11 cellular contexts compared by ENCODE assay signal in genomic region chr16:29813644-29814562, GRCh38. TPM values are rescaled to one million over a fixed set of nuclear protein-coding genes. Genes with fewer than 3 reads are reported as not detected.
A peak's percentile ranks its signal among the peaks of the same experiment; 100 is the strongest.
DNase-seq lines count a peak whose midpoint lies in the region; ATAC-seq and TF ChIP-seq lines count a peak whose summit lies in the region.
"Had no signal": no experiment of that assay in that cellular context is flagged by ENCODE, and none has a peak within 500 bp of the region (broad histone marks: within the 10 kb centered on the region; RNA-seq: fewer than 3 reads in every experiment).

No MANE protein-coding gene starts in this region.

- intact Hi-C loops in Caco-2 (cut with micrococcal nuclease; ENCODE audit: unreplicated experiment), result loop anchor here (10.0 kb wide), 1 partner anchor 181 kb away; the partner anchor contains the start of genes HIRIP3 and INO80E
- intact Hi-C loops in ovary (cut with DNase I), result loop anchor here in 3 of 4 donors (2.0 to 5.0 kb wide), 4 partner anchors 23 to 193 kb away; partner anchors contain the start of gene KIF22 (in 1 of the 3)

- H3K27me3 ChIP-seq in Caco-2 (replicated peaks; ENCODE audit: control insufficient read depth, insufficient read depth, low read length), result no peaks in the 10 kb centered on the region
- H3K27me3 ChIP-seq in endodermal cell (ENCODE audit: control insufficient read depth, insufficient read depth, low read length, poor library complexity, severe bottlenecking), result no peaks in the 10 kb centered on the region
- H3K27me3 ChIP-seq in ovary, result no peaks in the 10 kb centered on the region

- no TSS peak for BruUV-seq in Caco-2 (replicated peaks; lab: Mats Ljungman, UMichigan)

- H3K4me3 Mint-ChIP-seq in Caco-2 (ENCODE audit: unreplicated experiment) (peak overlapping the region; percentile 46), endodermal cell (peak overlapping the region; percentile 10)

- H3K9ac ChIP-seq in endodermal cell (ENCODE audit: extremely low read depth, low read length, poor library complexity, severe bottlenecking), result no peak overlapping the region

- H3K9me3 ChIP-seq in Caco-2 (no peaks in the 10 kb centered on the region), endodermal cell (ENCODE audit: control insufficient read depth, low read length) (no peaks in the 10 kb centered on the region), ovary (no peaks in the 10 kb centered on the region)

- H3K36me3 Mint-ChIP-seq in Caco-2 (ENCODE audit: insufficient read depth, unreplicated experiment), result peaks cover 64% of the 10 kb centered on the region
- peaks cover 20% of the 10 kb centered on the region for H3K36me3 Mint-ChIP-seq in endodermal cell (ENCODE audit: low read depth)

- H3K27me3 Mint-ChIP-seq in Caco-2 (ENCODE audit: insufficient read depth, unreplicated experiment), result no peaks in the 10 kb centered on the region
- H3K27me3 Mint-ChIP-seq in endodermal cell (ENCODE audit: insufficient read depth), result peaks cover 11% of the 10 kb centered on the region
- H3K27me3 Mint-ChIP-seq: stimulated activated memory B cell treated with anti-CD40 and anti-IgM and Interleukin-4, amounts not matched to agents 10 μg/mL and 1 μg/mL and 100 μg/mL, for 72 hours had no signal

- H3K4me1 Mint-ChIP-seq in Caco-2 (ENCODE audit: low read depth, unreplicated experiment), result peaks cover 37% of the 10 kb centered on the region
- H3K4me1 Mint-ChIP-seq in endodermal cell, result peaks cover 46% of the 10 kb centered on the region

- H3K27ac ChIP-seq in endodermal cell (ENCODE audit: low read depth, low read length), result peak overlapping the region; percentile 58
- H3K27ac ChIP-seq in ovary, result peak overlapping the region; percentile 2 to 89

- TF ChIP-seq POLR2A in ovary (IDR thresholded peaks at IDR 0.05), result no peak

- DNase-seq in Caco-2 (no peak), NCI-H69 (lab: John Stamatoyannopoulos, UW) (peak; percentile 27), endodermal cell (no peak), ovary (peak in 4 of 5 donors; percentile 37 to 52 (median 47))
- DNase-seq: left ventricle myocardium superior, NCI-H2227 treated with DMSO at 0.1 percent for 48 hours, small intestine had no signal

- H3K27ac Mint-ChIP-seq in Caco-2 (ENCODE audit: unreplicated experiment) (no peak overlapping the region), endodermal cell (no peak overlapping the region)

- POLR2A ChIA-PET in Caco-2 (lab: Charles Lee), result no interaction called here

- ATAC-seq in HG02970 (IDR thresholded peaks at IDR 0.05; ENCODE audit: low FRiP score, unreplicated experiment), result no peak
- no peak for ATAC-seq in HG03095 (IDR thresholded peaks at IDR 0.05; ENCODE audit: unreplicated experiment)
- ATAC-seq in HG02623 (IDR thresholded peaks at IDR 0.05; ENCODE audit: unreplicated experiment), result no peak
- ATAC-seq: left ventricle myocardium superior; stimulated activated memory B cell treated with anti-CD40 and anti-IgM and Interleukin-4, amounts not matched to agents 10 μg/mL and 1 μg/mL and 100 μg/mL, for 72 hours had no signal

- H3K4me3 ChIP-seq in Caco-2 (ENCODE audit: low read depth, low read length) (no peak overlapping the region), endodermal cell (ENCODE audit: low read length) (no peak overlapping the region), ovary (no peak overlapping the region)

- TF ChIP-seq EP300 in ovary (IDR thresholded peaks at IDR 0.05), result no peak

- peaks cover 4% of the 10 kb centered on the region for H3K36me3 ChIP-seq in Caco-2 (ENCODE audit: control insufficient read depth, insufficient read depth, low read length)
- H3K36me3 ChIP-seq in endodermal cell (ENCODE audit: control insufficient read depth, insufficient read depth, low read length), result peaks cover 29% of the 10 kb centered on the region
- no peaks in the 10 kb centered on the region for H3K36me3 ChIP-seq in ovary

- H3K4me1 ChIP-seq in Caco-2 (peaks cover 21% of the 10 kb centered on the region), endodermal cell (ENCODE audit: control insufficient read depth, insufficient read depth, low read length) (peaks cover 14% of the 10 kb centered on the region), ovary (ENCODE audit: insufficient read depth) (peaks cover 32% of the 10 kb centered on the region)

- TF ChIP-seq CTCF in Caco-2 (IDR thresholded peaks at IDR 0.05; ENCODE audit: insufficient read depth in 1 of 2, low read depth in 1 of 2, low read length in 1 of 2, severe bottlenecking in 1 of 2, unreplicated experiment in 1 of 2) (no peak), endodermal cell (conservative IDR thresholded peaks at IDR 0.05) (no peak), ovary (IDR thresholded peaks at IDR 0.05) (no peak)

- H3K9me3 Mint-ChIP-seq in Caco-2 (ENCODE audit: unreplicated experiment), result no peaks in the 10 kb centered on the region
- H3K9me3 Mint-ChIP-seq in endodermal cell, result no peaks in the 10 kb centered on the region
- H3K9me3 Mint-ChIP-seq: stimulated activated memory B cell treated with anti-CD40 and anti-IgM and Interleukin-4, amounts not matched to agents 10 μg/mL and 1 μg/mL and 100 μg/mL, for 72 hours had no signal

- WGBS in endodermal cell (ENCODE audit: insufficient coverage in 1 of 2, insufficient read length in 1 of 2), 2 experiments, result 70 to 72% methylated on average over 19 to 22 of the region's 24 CpGs
- WGBS in ovary, 3 donors, result 57 to 68% (median 64%) methylated on average over 22 to 24 of the region's 24 CpGs

- CTCF ChIA-PET in Caco-2 (lab: Charles Lee), result no interaction called here

RNA-seq across cellular contexts. Expression of gene PRRT2, which starts 1.9 kb away (rescaled TPM):
- total RNA-seq in Caco-2 (2022), result 3.6 and 3.9 TPM in 2 replicates
- 10 to 100 TPM in 1 of 2 donors, 1 to 10 TPM in 1; 8.2 to 15.7 TPM for total RNA-seq in endodermal cell
- 77.6 TPM for polyA plus RNA-seq in endodermal cell (2013, experiment 1 of 2)
- 65.0 TPM for polyA plus RNA-seq in endodermal cell (2013, experiment 2 of 2)
- 10 to 100 TPM; 26.0 to 64.5 (median 36.0) TPM for total RNA-seq in ovary
- polyA plus RNA-seq in ovary, result 10 to 100 TPM in 1 of 2 donors, 1 to 10 TPM in 1; 6.3 to 28.6 TPM

RNA-seq across cellular contexts. Expression of gene PAGR1, which starts 2.0 kb away (rescaled TPM):
- 31.4 and 33.0 TPM in 2 replicates for total RNA-seq in Caco-2 (2022)
- total RNA-seq in endodermal cell, result 10 to 100 TPM; 43.0 to 65.7 TPM
- 92.4 TPM for polyA plus RNA-seq in endodermal cell (2013, experiment 1 of 2)
- 77.4 TPM for polyA plus RNA-seq in endodermal cell (2013, experiment 2 of 2)
- 10 to 100 TPM; 41.3 to 83.6 (median 66.6) TPM for total RNA-seq in ovary
- 10 to 100 TPM; 13.9 to 63.3 TPM for polyA plus RNA-seq in ovary

RNA-seq across cellular contexts. Expression of gene MVP, which starts 6.4 kb away (rescaled TPM):
- 62.9 and 72.5 TPM in 2 replicates for total RNA-seq in Caco-2 (2022)
- total RNA-seq in endodermal cell, result 1 to 10 TPM; 3.0 to 8.0 TPM
- polyA plus RNA-seq in endodermal cell (2013, experiment 1 of 2), result 6.1 TPM
- polyA plus RNA-seq in endodermal cell (2013, experiment 2 of 2), result 4.1 TPM
- 100 to 1,000 TPM in 6 of 7 donors, 10 to 100 TPM in 1; 74.2 to 191 (median 138) TPM for total RNA-seq in ovary
- polyA plus RNA-seq in ovary, result 10 to 100 TPM; 56.4 to 93.3 TPM

RNA-seq across cellular contexts. Expression of gene MAZ, which starts 7.6 kb away (rescaled TPM):
- 299 and 317 TPM in 2 replicates for total RNA-seq in Caco-2 (2022)
- total RNA-seq in endodermal cell, result 100 to 1,000 TPM; 320 to 325 TPM
- polyA plus RNA-seq in endodermal cell (2013, experiment 1 of 2), result 377 TPM
- polyA plus RNA-seq in endodermal cell (2013, experiment 2 of 2), result 347 TPM
- total RNA-seq in ovary, result 100 to 1,000 TPM in 5 of 7 donors, 10 to 100 TPM in 2; 50.6 to 256 (median 192) TPM
- polyA plus RNA-seq in ovary, result 100 to 1,000 TPM; 105 to 152 TPM

RNA-seq across cellular contexts. Expression of gene KIF22, which starts 23.4 kb away (rescaled TPM):
- total RNA-seq in Caco-2 (2022), result 134 and 152 TPM in 2 replicates
- total RNA-seq in endodermal cell, result 100 to 1,000 TPM in 1 of 2 donors, 10 to 100 TPM in 1; 94.7 to 130 TPM
- polyA plus RNA-seq in endodermal cell (2013, experiment 1 of 2), result 146 TPM
- polyA plus RNA-seq in endodermal cell (2013, experiment 2 of 2), result 138 TPM
- total RNA-seq in ovary, result 10 to 100 TPM; 15.9 to 31.0 (median 20.7) TPM
- 10 to 100 TPM; 14.4 to 30.6 TPM for polyA plus RNA-seq in ovary

Comparison
In these comparisons a context has a peak if more than half of its experiments do, and no peak if none do; other contexts are left out.
1. DNase-seq: peak in NCI-H69 (single experiment) and ovary (4 of 5); none in Caco-2 (0 of 2) and endodermal cell (single experiment).